ENCODE assay signal across 12 cellular contexts in the genomic region with DNA sequence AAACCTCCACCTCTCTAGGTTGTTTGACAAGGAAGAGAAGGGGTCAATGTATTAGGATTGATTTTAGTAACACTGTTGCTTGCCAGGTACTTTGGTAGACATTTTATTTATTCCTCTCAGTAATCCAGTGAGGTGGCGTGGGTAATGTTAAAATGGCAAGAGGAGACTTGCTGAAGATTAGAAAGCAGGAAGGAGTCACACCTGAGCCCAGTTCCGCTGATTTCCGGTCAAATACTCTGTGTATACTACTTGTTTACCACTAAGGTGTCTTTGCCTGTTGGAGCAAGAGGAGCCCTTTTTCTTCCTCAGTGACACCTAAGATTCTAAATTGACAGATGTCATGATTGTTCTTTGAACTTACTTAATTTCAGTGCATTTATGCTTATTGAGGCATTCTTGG. TPM values are rescaled to one million over a fixed set of nuclear protein-coding genes. Genes with fewer than 3 reads are reported as not detected.
DNase-seq lines count a peak whose midpoint lies in the region; ATAC-seq lines count a peak whose summit lies in the region.
"Had no signal": no experiment of that assay in that cellular context is flagged by ENCODE, and none has a peak within 500 bp of the region (broad histone marks: within the 10 kb centered on the region; RNA-seq: fewer than 3 reads in every experiment).

No MANE protein-coding gene starts in this region.

- no peak for DNase-seq in activated naive CD4-positive, alpha-beta T cell (lab: John Stamatoyannopoulos, UW)
- DNase-seq in activated CD4-positive, alpha-beta memory T cell treated with anti-CD3 and anti-CD28 coated beads, Interleukin-2, amount 10 ng/mL, durations not matched to agents 7 days and 5 days: no peak
- DNase-seq in islet precursor cell (peak; percentile 35), kidney tubule cell (ENCODE audit: low spot score) (no peak), NCI-H1930 (lab: John Stamatoyannopoulos, UW) (no peak)
- no peak for DNase-seq in stimulated activated naive CD8-positive, alpha-beta T cell treated with anti-CD3 and anti-CD28 coated beads, Interleukin-15, amount 100 ng/mL, for 72 hours
- DNase-seq in stimulated activated CD8-positive, alpha-beta memory T cell treated with anti-CD3 and anti-CD28 coated beads, Interleukin-4, amount 100 ng/mL, for 48 hours: no peak
- DNase-seq: adrenal gland, AML-193, occipital lobe, upper lobe of left lung had no signal

- peaks cover 16% of the 10 kb centered on the region for H3K36me3 Mint-ChIP-seq in activated naive CD4-positive, alpha-beta T cell treated with anti-CD3 and anti-CD28 coated beads, Interleukin-2, amount 50 U/mL, for 24 hours
- peaks cover 17% of the 10 kb centered on the region for H3K36me3 Mint-ChIP-seq in activated CD4-positive, alpha-beta memory T cell treated with anti-CD3 and anti-CD28 coated beads, Interleukin-2, amount 10 ng/mL, durations not matched to agents 7 days and 5 days (ENCODE audit: low read depth)

- H3K27me3 Mint-ChIP-seq in activated naive CD4-positive, alpha-beta T cell treated with anti-CD3 and anti-CD28 coated beads, Interleukin-2, amount 50 U/mL, for 24 hours: no peaks in the 10 kb centered on the region
- H3K27me3 Mint-ChIP-seq in activated CD4-positive, alpha-beta memory T cell treated with anti-CD3 and anti-CD28 coated beads, Interleukin-2, amount 10 ng/mL, durations not matched to agents 7 days and 5 days: no peaks in the 10 kb centered on the region
- H3K27me3 Mint-ChIP-seq in stimulated activated naive CD8-positive, alpha-beta T cell treated with anti-CD3 and anti-CD28 coated beads, Interleukin-15, amount 100 ng/mL, for 72 hours: no peaks in the 10 kb centered on the region

- POLR2A ChIA-PET in activated CD4-positive, alpha-beta memory T cell treated with anti-CD3 and anti-CD28 coated beads, Interleukin-2, amount 10 ng/mL, durations not matched to agents 7 days and 5 days (lab: Charles Lee): interaction anchor here (1.3 to 3.4 kb wide), 4 partner anchors 12 to 247 kb away, joined by 4 to 17 read pairs (median 8); a partner anchor contains a TSS

- no peaks in the 10 kb centered on the region for H3K9me3 Mint-ChIP-seq in activated naive CD4-positive, alpha-beta T cell treated with anti-CD3 and anti-CD28 coated beads, Interleukin-2, amount 50 U/mL, for 24 hours
- no peaks in the 10 kb centered on the region for H3K9me3 Mint-ChIP-seq in activated CD4-positive, alpha-beta memory T cell treated with anti-CD3 and anti-CD28 coated beads, Interleukin-2, amount 10 ng/mL, durations not matched to agents 7 days and 5 days
- no peaks in the 10 kb centered on the region for H3K9me3 Mint-ChIP-seq in stimulated activated naive CD8-positive, alpha-beta T cell treated with anti-CD3 and anti-CD28 coated beads, Interleukin-15, amount 100 ng/mL, for 72 hours

- ATAC-seq in stimulated activated naive CD8-positive, alpha-beta T cell treated with anti-CD3 and anti-CD28 coated beads, Interleukin-15, amount 100 ng/mL, for 72 hours: no peak

- peaks cover 46% of the 10 kb centered on the region for H3K4me1 Mint-ChIP-seq in activated naive CD4-positive, alpha-beta T cell treated with anti-CD3 and anti-CD28 coated beads, Interleukin-2, amount 50 U/mL, for 24 hours
- peaks cover 38% of the 10 kb centered on the region for H3K4me1 Mint-ChIP-seq in activated CD4-positive, alpha-beta memory T cell treated with anti-CD3 and anti-CD28 coated beads, Interleukin-2, amount 10 ng/mL, durations not matched to agents 7 days and 5 days
- peaks cover 28% of the 10 kb centered on the region for H3K4me1 Mint-ChIP-seq in stimulated activated naive CD8-positive, alpha-beta T cell treated with anti-CD3 and anti-CD28 coated beads, Interleukin-15, amount 100 ng/mL, for 72 hours

- H3K4me3 Mint-ChIP-seq in activated naive CD4-positive, alpha-beta T cell treated with anti-CD3 and anti-CD28 coated beads, Interleukin-2, amount 50 U/mL, for 24 hours: peak overlapping the region; percentile 95
- peak overlapping the region; percentile 9 for H3K4me3 Mint-ChIP-seq in activated CD4-positive, alpha-beta memory T cell treated with anti-CD3 and anti-CD28 coated beads, Interleukin-2, amount 10 ng/mL, durations not matched to agents 7 days and 5 days
- peak overlapping the region; percentile 88 to 93 for H3K4me3 Mint-ChIP-seq in stimulated activated naive CD8-positive, alpha-beta T cell treated with anti-CD3 and anti-CD28 coated beads, Interleukin-15, amount 100 ng/mL, for 72 hours

- CTCF ChIA-PET in activated CD4-positive, alpha-beta memory T cell treated with anti-CD3 and anti-CD28 coated beads, Interleukin-2, amount 10 ng/mL, durations not matched to agents 7 days and 5 days (lab: Charles Lee): interaction anchor here (0.9 to 7.8 kb wide), 14 partner anchors 12 to 333 kb away, joined by 3 to 75 read pairs (median 14); no protein-coding TSS in a partner anchor

- peak overlapping the region; percentile 90 for H3K27ac Mint-ChIP-seq in activated naive CD4-positive, alpha-beta T cell treated with anti-CD3 and anti-CD28 coated beads, Interleukin-2, amount 50 U/mL, for 24 hours
- peak overlapping the region; percentile 41 for H3K27ac Mint-ChIP-seq in activated CD4-positive, alpha-beta memory T cell treated with anti-CD3 and anti-CD28 coated beads, Interleukin-2, amount 10 ng/mL, durations not matched to agents 7 days and 5 days
- H3K27ac Mint-ChIP-seq in stimulated activated naive CD8-positive, alpha-beta T cell treated with anti-CD3 and anti-CD28 coated beads, Interleukin-15, amount 100 ng/mL, for 72 hours: no peak overlapping the region

RNA-seq across cellular contexts. Expression of a gene that starts 1.7 kb away (rescaled TPM):
- total RNA-seq in activated CD4-positive, alpha-beta memory T cell treated with anti-CD3 and anti-CD28 coated beads, Interleukin-2, amount 10 ng/mL, durations not matched to agents 7 days and 5 days: 10 to 100 TPM; 26.9 to 27.1 TPM

RNA-seq across cellular contexts. Expression of a gene that starts 2.0 kb away (rescaled TPM):
- total RNA-seq in activated CD4-positive, alpha-beta memory T cell treated with anti-CD3 and anti-CD28 coated beads, Interleukin-2, amount 10 ng/mL, durations not matched to agents 7 days and 5 days: 10 to 100 TPM; 16.7 to 19.8 TPM

Comparison
In these comparisons a context has a peak if more than half of its experiments do, and no peak if none do; other contexts are left out.
1. H3K27ac Mint-ChIP-seq: peak in activated naive CD4-positive, alpha-beta T cell treated with anti-CD3 and anti-CD28 coated beads, Interleukin-2, amount 50 U/mL, for 24 hours (single experiment) and activated CD4-positive, alpha-beta memory T cell treated with anti-CD3 and anti-CD28 coated beads, Interleukin-2, amount 10 ng/mL, durations not matched to agents 7 days and 5 days (single experiment); none in stimulated activated naive CD8-positive, alpha-beta T cell treated with anti-CD3 and anti-CD28 coated beads, Interleukin-15, amount 100 ng/mL, for 72 hours (0 of 2).
2. H3K4me3 Mint-ChIP-seq: peak in every context shown above with its lines; median percentile 95 in activated naive CD4-positive, alpha-beta T cell treated with anti-CD3 and anti-CD28 coated beads, Interleukin-2, amount 50 U/mL, for 24 hours; 90 in stimulated activated naive CD8-positive, alpha-beta T cell treated with anti-CD3 and anti-CD28 coated beads, Interleukin-15, amount 100 ng/mL, for 72 hours; 9 in activated CD4-positive, alpha-beta memory T cell treated with anti-CD3 and anti-CD28 coated beads, Interleukin-2, amount 10 ng/mL, durations not matched to agents 7 days and 5 days.